ENCODE assay signal across 13 cellular contexts in genomic region chr16:66503030-66503429, GRCh38. TPM values are rescaled to one million over a fixed set of nuclear protein-coding genes. Genes with fewer than 3 reads are reported as not detected.
DNase-seq lines count a peak whose midpoint lies in the region; ATAC-seq and TF ChIP-seq lines count a peak whose summit lies in the region.
"Had no signal": no experiment of that assay in that cellular context is flagged by ENCODE, and none has a peak within 500 bp of the region (broad histone marks: within the 10 kb centered on the region; RNA-seq: fewer than 3 reads in every experiment).

No MANE protein-coding gene starts in this region.

- H3K4me3 ChIP-seq in left lung (no peak overlapping the region), endodermal cell (ENCODE audit: low read length) (no peak overlapping the region)
- H3K4me3 ChIP-seq: hepatocyte, SJSA1 had no signal

- H3K4me1 Mint-ChIP-seq in CD14-positive monocyte (peaks cover 36% of the 10 kb centered on the region), endodermal cell (no peaks in the 10 kb centered on the region)
- peaks cover 5% of the 10 kb centered on the region for H3K4me1 Mint-ChIP-seq in stimulated activated effector memory CD8-positive, alpha-beta T cell treated with anti-CD3 and anti-CD28 coated beads, Interleukin-12 subunit alpha, Interleukin-12 subunit beta, amount 100 ng/mL, for 72 hours

- intact Hi-C loops in CD14-positive monocyte (cut with micrococcal nuclease): no loop called here
- intact Hi-C loops in left lung (cut with DNase I): no loop called here

- H3K4me3 Mint-ChIP-seq in CD14-positive monocyte: peak overlapping the region in 1 of 2 donors; percentile 63
- no peak overlapping the region for H3K4me3 Mint-ChIP-seq in stimulated activated effector memory CD8-positive, alpha-beta T cell treated with anti-CD3 and anti-CD28 coated beads, Interleukin-12 subunit alpha, Interleukin-12 subunit beta, amount 100 ng/mL, for 72 hours
- no peak overlapping the region for H3K4me3 Mint-ChIP-seq in endodermal cell

- peaks cover 6 to 17% of the 10 kb centered on the region in 2 donors for H3K4me1 ChIP-seq in left lung
- no peaks in the 10 kb centered on the region for H3K4me1 ChIP-seq in endodermal cell (ENCODE audit: control insufficient read depth, insufficient read depth, low read length)

- peak; percentile 60 for ATAC-seq in left lung
- ATAC-seq in stimulated activated effector memory CD8-positive, alpha-beta T cell treated with anti-CD3 and anti-CD28 coated beads, Interleukin-12 subunit alpha, Interleukin-12 subunit beta, amount 100 ng/mL, for 72 hours: no peak
- ATAC-seq in GM19463 (IDR thresholded peaks at IDR 0.05; ENCODE audit: unreplicated experiment): no peak

- H3K9ac ChIP-seq in endodermal cell (ENCODE audit: extremely low read depth, low read length, poor library complexity, severe bottlenecking): no peak overlapping the region

- H3K27ac Mint-ChIP-seq in CD14-positive monocyte (peak overlapping the region in 6 of 7 donors; percentile 9 to 57 (median 44)), endodermal cell (no peak overlapping the region)
- H3K27ac Mint-ChIP-seq in stimulated activated effector memory CD8-positive, alpha-beta T cell treated with anti-CD3 and anti-CD28 coated beads, Interleukin-12 subunit alpha, Interleukin-12 subunit beta, amount 100 ng/mL, for 72 hours: peak overlapping the region; percentile 6

- DNase-seq in CD14-positive monocyte (ENCODE audit: low spot score) (no peak), left lung (no peak), endodermal cell (no peak), GF-D8 (lab: John Stamatoyannopoulos, UW) (no peak), dedifferentiated amniotic fluid mesenchymal stem cell (ENCODE audit: extremely low spot score) (no peak)
- DNase-seq in stimulated activated effector memory CD8-positive, alpha-beta T cell treated with anti-CD3 and anti-CD28 coated beads, Interleukin-12 subunit alpha, Interleukin-12 subunit beta, amount 100 ng/mL, for 72 hours (ENCODE audit: low spot score in 2 of 2): no peak
- DNase-seq: NCI-H146, NCI-H526 treated with DMSO at 0.1 percent for 48 hours, retina had no signal

- H3K27me3 ChIP-seq in left lung (no peaks in the 10 kb centered on the region), endodermal cell (ENCODE audit: control insufficient read depth, insufficient read depth, low read length, poor library complexity, severe bottlenecking) (no peaks in the 10 kb centered on the region)
- H3K27me3 ChIP-seq: hepatocyte, SJSA1 had no signal

- H3K9me3 Mint-ChIP-seq in CD14-positive monocyte (no peaks in the 10 kb centered on the region), endodermal cell (no peaks in the 10 kb centered on the region)
- no peaks in the 10 kb centered on the region for H3K9me3 Mint-ChIP-seq in stimulated activated effector memory CD8-positive, alpha-beta T cell treated with anti-CD3 and anti-CD28 coated beads, Interleukin-12 subunit alpha, Interleukin-12 subunit beta, amount 100 ng/mL, for 72 hours

- H3K27ac ChIP-seq in cingulate gyrus (ENCODE audit: low read depth, low read length) (peak overlapping the region; percentile 41), left lung (no peak overlapping the region), endodermal cell (ENCODE audit: low read depth, low read length) (no peak overlapping the region)
- H3K27ac ChIP-seq: SJSA1 had no signal

- H3K9me3 ChIP-seq in left lung (no peaks in the 10 kb centered on the region), endodermal cell (ENCODE audit: control insufficient read depth, low read length) (no peaks in the 10 kb centered on the region)
- H3K9me3 ChIP-seq: SJSA1 had no signal

- H3K36me3 ChIP-seq in left lung (no peaks in the 10 kb centered on the region), endodermal cell (ENCODE audit: control insufficient read depth, insufficient read depth, low read length) (no peaks in the 10 kb centered on the region)
- H3K36me3 ChIP-seq: SJSA1 had no signal

- TF ChIP-seq CTCF in CD14-positive monocyte (IDR thresholded peaks at IDR 0.05) (no peak), left lung (IDR thresholded peaks at IDR 0.05) (no peak), endodermal cell (conservative IDR thresholded peaks at IDR 0.05) (no peak)

- H3K36me3 Mint-ChIP-seq in CD14-positive monocyte (peaks cover 21 to 26% of the 10 kb centered on the region in 2 donors), endodermal cell (ENCODE audit: low read depth) (no peaks in the 10 kb centered on the region)
- no peaks in the 10 kb centered on the region for H3K36me3 Mint-ChIP-seq in stimulated activated effector memory CD8-positive, alpha-beta T cell treated with anti-CD3 and anti-CD28 coated beads, Interleukin-12 subunit alpha, Interleukin-12 subunit beta, amount 100 ng/mL, for 72 hours

- no peaks in the 10 kb centered on the region for H3K27me3 Mint-ChIP-seq in CD14-positive monocyte (ENCODE audit: low read depth in 3 of 3)
- peaks cover 8% of the 10 kb centered on the region for H3K27me3 Mint-ChIP-seq in endodermal cell (ENCODE audit: insufficient read depth)

- WGBS in endodermal cell (ENCODE audit: insufficient coverage in 1 of 2, insufficient read length in 1 of 2), 2 experiments: 87 to 100% methylated on average over 2 of the region's 2 CpGs

RNA-seq across cellular contexts. Expression of gene TK2, which starts 46.9 kb away (rescaled TPM):
- polyA plus RNA-seq in CD14-positive monocyte: 10 to 100 TPM; 29.8 to 38.9 TPM
- total RNA-seq in left lung (10 to 100 TPM; 38.4 to 41.2 TPM), endodermal cell (10 to 100 TPM in 1 of 2 donors, 1 to 10 TPM in 1; 7.9 to 11.5 TPM)
- polyA plus RNA-seq in endodermal cell (2013, experiment 1 of 2): 11.3 TPM
- 10.2 TPM for polyA plus RNA-seq in endodermal cell (2013, experiment 2 of 2)

RNA-seq across cellular contexts. Expression of gene CKLF, which starts 49.3 kb away (rescaled TPM):
- 100 to 1,000 TPM; 374 to 430 TPM for polyA plus RNA-seq in CD14-positive monocyte
- total RNA-seq in left lung: 10 to 100 TPM; 42.3 to 66.3 TPM
- 10 to 100 TPM; 22.5 to 40.7 TPM for total RNA-seq in endodermal cell
- 38.0 TPM for polyA plus RNA-seq in endodermal cell (2013, experiment 1 of 2)
- 36.9 TPM for polyA plus RNA-seq in endodermal cell (2013, experiment 2 of 2)
